Comparison of ENCODE assay signal across 8 cellular contexts in genomic region chr15:41661078-41661528, GRCh38. TPM values are rescaled to one million over a fixed set of nuclear protein-coding genes. Genes with fewer than 3 reads are reported as not detected.
DNase-seq lines count a peak whose midpoint lies in the region; ATAC-seq and TF ChIP-seq lines count a peak whose summit lies in the region.

No MANE protein-coding gene starts in this region.

- in situ Hi-C loops in ACHN (cut with HindIII; ENCODE audit: low pct_ligation_motif_present, low pct_unique_long_range_greater_than_20kb, low sequenced_read_pairs) = no loop called here

- peaks cover 35% of the 10 kb centered on the region for H3K27me3 Mint-ChIP-seq in neural crest cell (ENCODE audit: low read depth)

- peaks cover 2% of the 10 kb centered on the region for H3K36me3 Mint-ChIP-seq in neural crest cell (ENCODE audit: low read depth)

- peak overlapping the region; percentile 95 for H3K4me3 Mint-ChIP-seq in neural crest cell

- intact Hi-C loops in colonic mucosa (cut with DNase I) = no loop called here

- H3K27ac ChIP-seq in colonic mucosa = peak overlapping the region; percentile 79

- TF ChIP-seq POLR2A in NB4 (IDR thresholded peaks at IDR 0.05; ENCODE audit: extremely low read depth, insufficient read length) = no peak

- H3K27me3 ChIP-seq in colonic mucosa = no peaks in the 10 kb centered on the region

- ATAC-seq in GM19351 (IDR thresholded peaks at IDR 0.05; ENCODE audit: unreplicated experiment) = no peak

- H3K36me3 ChIP-seq in colonic mucosa = no peaks in the 10 kb centered on the region

- TF ChIP-seq CTCF in NB4 (IDR thresholded peaks at IDR 0.05; ENCODE audit: low read depth, low read length) (no peak), colonic mucosa (IDR thresholded peaks at IDR 0.05) (no peak), neural crest cell (conservative IDR thresholded peaks at IDR 0.05) (no peak)

- DNase-seq in NCI-H1092 treated with DMSO at 0.1 percent for 48 hours (lab: John Stamatoyannopoulos, UW) (peak; percentile 48), NCI-H1092 (lab: John Stamatoyannopoulos, UW) (no peak), NB4 (ENCODE audit: low read depth) (peak; percentile 39), colonic mucosa (no peak), neural crest cell (ENCODE audit: low read depth, low spot score) (no peak), NCI-H187 treated with DMSO at 0.1 percent for 48 hours (lab: John Stamatoyannopoulos, UW) (no peak), ACHN (no peak)

- H3K9me3 Mint-ChIP-seq in neural crest cell = peaks cover 4% of the 10 kb centered on the region

- peak overlapping the region; percentile 28 to 76 for H3K9ac ChIP-seq in colonic mucosa (ENCODE audit: low read depth in 2 of 2, low read length in 2 of 2)

- H3K4me1 ChIP-seq in colonic mucosa = no peaks in the 10 kb centered on the region

- H3K27ac Mint-ChIP-seq in neural crest cell (ENCODE audit: unreplicated experiment) = peak overlapping the region; percentile 91

- peaks cover 17% of the 10 kb centered on the region for H3K4me1 Mint-ChIP-seq in neural crest cell

- H3K4me3 ChIP-seq in NB4 (ENCODE audit: low read depth, low read length) = peak overlapping the region; percentile 85
- H3K4me3 ChIP-seq in colonic mucosa = peak overlapping the region; percentile 50

- H3K9me3 ChIP-seq in colonic mucosa = no peaks in the 10 kb centered on the region

RNA-seq across cellular contexts. Expression of gene MGA, which starts 0.9 kb away (rescaled TPM):
- total RNA-seq in colonic mucosa (10 to 100 TPM; 21.8 to 25.8 TPM), neural crest cell (50.5 and 52.3 TPM in 2 replicates)

Comparison
In these comparisons a context has a peak if more than half of its experiments do, and no peak if none do; other contexts are left out.
1. DNase-seq: peak in NCI-H1092 treated with DMSO at 0.1 percent for 48 hours (single experiment) and NB4 (single experiment); none in NCI-H1092 (single experiment), colonic mucosa (single experiment), neural crest cell (single experiment), NCI-H187 treated with DMSO at 0.1 percent for 48 hours (single experiment) and ACHN (single experiment).